In the genomic region with DNA sequence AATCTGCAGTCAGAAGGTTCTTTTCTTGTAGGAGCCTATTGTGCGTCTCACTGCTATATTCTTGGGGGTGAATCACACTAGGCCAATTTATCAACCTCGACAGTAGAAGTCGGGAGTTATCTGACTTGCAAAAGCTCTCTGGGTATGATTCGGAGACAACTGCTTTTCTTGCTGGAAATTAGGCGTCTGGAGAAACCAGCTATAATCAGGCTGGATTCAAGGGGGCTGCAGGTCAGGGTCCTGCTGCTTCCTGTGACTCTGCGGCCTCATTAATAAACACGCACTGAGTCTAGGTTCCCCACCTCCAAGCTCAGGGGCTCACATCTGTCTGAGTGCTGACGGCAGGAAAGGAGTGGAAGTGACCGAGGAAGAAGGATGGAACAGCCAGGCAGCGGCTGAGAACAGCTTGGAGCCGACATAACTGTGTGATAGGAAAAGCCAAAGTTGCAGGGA, we compare ENCODE assay signal across 11 cellular contexts.
DNase-seq lines count a peak whose midpoint lies in the region; ATAC-seq, FAIRE-seq and TF ChIP-seq lines count a peak whose summit lies in the region.
"Had no signal": no experiment of that assay in that cellular context is flagged by ENCODE, and none has a peak within 500 bp of the region (broad histone marks: within the 10 kb centered on the region; RNA-seq: fewer than 3 reads in every experiment).

No MANE protein-coding gene starts in this region.

- intact Hi-C loops in IMR-90 (cut with micrococcal nuclease): no loop called here

- POLR2A ChIA-PET in IMR-90 (lab: Charles Lee; ENCODE audit: unreplicated experiment) (interaction anchor here (0.8 kb wide), 1 partner anchor 76 kb away, joined by 4 read pairs; no protein-coding TSS in a partner anchor), H1 (lab: Charles Lee; ENCODE audit: partially characterized antibody) (no interaction called here)

- H2BK120ac ChIP-seq in IMR-90 (ENCODE audit: low read depth, low read length) (peak overlapping the region; percentile 66), H1 (replicated peaks; ENCODE audit: low read depth, low read length) (no peak overlapping the region)

- H2BK20ac ChIP-seq in IMR-90 (ENCODE audit: low read depth, low read length) (peak overlapping the region; percentile 57), H1 (ENCODE audit: low read length) (no peak overlapping the region)

- H3K14ac ChIP-seq in IMR-90 (replicated peaks; ENCODE audit: low read depth, low read length) (0 out of 2 replicates have a peak overlapping the region, but pooled peaks have one; percentile 14), H1 (ENCODE audit: insufficient read length) (no peak overlapping the region)

- H3K4me3 ChIP-seq in IMR-90 (ENCODE audit: insufficient read depth, low read depth, low read length) (no peak overlapping the region), H1 (ENCODE audit: extremely low read depth in 1 of 4, insufficient read depth in 2 of 4, low read depth in 3 of 4, low read length in 4 of 4) (no peak overlapping the region)
- H3K4me3 ChIP-seq: vagina had no signal

- H3K27ac Mint-ChIP-seq in mesothelial cell of epicardium: peak overlapping the region; percentile 28
- no peak overlapping the region for H3K27ac Mint-ChIP-seq in activated T-cell treated with anti-CD3 and anti-CD28 coated beads, Interleukin-2, amount 50 U/mL, for 72 hours

- H4K8ac ChIP-seq in IMR-90 (ENCODE audit: low read depth in 2 of 2, low read length in 2 of 2) (no peak overlapping the region), H1 (ENCODE audit: extremely low read depth, insufficient read depth, low read length) (no peak overlapping the region)

- H2AK9ac ChIP-seq in IMR-90 (replicated peaks; ENCODE audit: low read depth, low read length, poor library complexity): no peak overlapping the region

- peaks cover 20% of the 10 kb centered on the region for H3K4me1 Mint-ChIP-seq in mesothelial cell of epicardium
- no peaks in the 10 kb centered on the region for H3K4me1 Mint-ChIP-seq in activated T-cell treated with anti-CD3 and anti-CD28 coated beads, Interleukin-2, amount 50 U/mL, for 72 hours (ENCODE audit: low read depth)

- peak; percentile 82 for ATAC-seq in IMR-90 (ENCODE audit: low read depth)
- ATAC-seq in activated T-cell treated with anti-CD3 and anti-CD28 coated beads, Interleukin-2, amount 50 U/mL, for 72 hours (replicated peaks in 1 of 2): no peak
- ATAC-seq in GM21360 (IDR thresholded peaks at IDR 0.05; ENCODE audit: unreplicated experiment): no peak

- BruUV-seq in IMR-90 (replicated peaks; lab: Mats Ljungman, UMichigan): no TSS peak

- no peak overlapping the region for H3K9ac ChIP-seq in IMR-90 (ENCODE audit: low read depth, low read length)
- H3K9ac ChIP-seq in H1 (replicated peaks in 1 of 4; ENCODE audit: extremely low read depth in 1 of 4, low read depth in 3 of 4, low read length in 3 of 4): no peak overlapping the region

- no peak overlapping the region for H2BK5ac ChIP-seq in IMR-90 (ENCODE audit: low read depth, low read length, poor library complexity, severe bottlenecking)
- H2BK5ac ChIP-seq in H1 (ENCODE audit: low read depth, low read length): no peak overlapping the region

- H2BK12ac ChIP-seq in H1 (ENCODE audit: low read depth, low read length): no peak overlapping the region

- H2BK15ac ChIP-seq in IMR-90 (ENCODE audit: low read depth, low read length) (no peak overlapping the region), H1 (ENCODE audit: low read length) (no peak overlapping the region)

- H3K27me3 ChIP-seq in IMR-90 (ENCODE audit: control insufficient read depth, insufficient read depth, low read length) (no peaks in the 10 kb centered on the region), H1 (replicated peaks in 1 of 4; ENCODE audit: control insufficient read depth in 3 of 4, extremely low read depth in 1 of 4, insufficient read depth in 3 of 4, low read length in 3 of 4) (no peaks in the 10 kb centered on the region)
- H3K27me3 ChIP-seq: vagina had no signal

- H2AK5ac ChIP-seq in IMR-90 (ENCODE audit: low read depth, low read length) (no peak overlapping the region), H1 (ENCODE audit: low read depth, low read length) (no peak overlapping the region)

- in situ Hi-C loops in IMR-90 (cut with MboI; ENCODE audit: low sequenced_read_pairs): no loop called here

- no peak overlapping the region for H3K56ac ChIP-seq in IMR-90 (ENCODE audit: extremely low read depth, insufficient read depth, low read length)
- no peak overlapping the region for H3K56ac ChIP-seq in H1 (replicated peaks; ENCODE audit: insufficient read length, low read depth, low read length)

- no peak for TF ChIP-seq CTCF in IMR-90 (conservative IDR thresholded peaks at IDR 0.05; ENCODE audit: low read depth, low read length)
- TF ChIP-seq CTCF in H1 (IDR thresholded peaks at IDR 0.05; ENCODE audit: control extremely low read depth in 1 of 3, insufficient read depth in 1 of 3, low read depth in 1 of 3, low read length in 3 of 3): no peak
- TF ChIP-seq CTCF in mesothelial cell of epicardium (IDR thresholded peaks at IDR 0.05; ENCODE audit: unreplicated experiment): no peak

- H3K27me3 Mint-ChIP-seq in mesothelial cell of epicardium (ENCODE audit: low read depth): peaks cover 3% of the 10 kb centered on the region
- peaks cover 9% of the 10 kb centered on the region for H3K27me3 Mint-ChIP-seq in activated T-cell treated with anti-CD3 and anti-CD28 coated beads, Interleukin-2, amount 50 U/mL, for 72 hours (ENCODE audit: low read depth)

- 0% methylated on average over 2 of the region's 11 CpGs; no CpG with 5 or more reads in 1 of the 2 experiments for WGBS in IMR-90 (ENCODE audit: extremely low coverage in 2 of 2, insufficient read length in 1 of 2), 2 experiments
- WGBS in H1 (ENCODE audit: extremely low coverage in 1 of 2, insufficient coverage in 1 of 2, insufficient read length in 1 of 2, insufficient replicate concordance in 2 of 2, low coverage in 1 of 2, low lambda C conversion rate in 2 of 2, missing lambda C conversion rate in 1 of 2), 2 experiments: 75% methylated on average over 11 of the region's 11 CpGs; no CpG with 5 or more reads in 1 of the 2 experiments

- H4K91ac ChIP-seq in IMR-90 (ENCODE audit: insufficient read depth, low read depth, low read length): 0 out of 2 replicates have a peak overlapping the region, but pooled peaks have one; percentile 43
- no peak overlapping the region for H4K91ac ChIP-seq in H1 (replicated peaks; ENCODE audit: insufficient read length, low read length)

- CTCF ChIA-PET in IMR-90 (lab: Yijun Ruan, JAX): interaction anchor here (1.7 kb wide), 1 partner anchor 18 kb away, joined by 6 read pairs; no protein-coding TSS in a partner anchor
- CTCF ChIA-PET in H1 (lab: Charles Lee; ENCODE audit: partially characterized antibody): interaction anchor here (0.9 to 1.1 kb wide), 2 partner anchors 28 to 104 kb away, joined by 3 read pairs; no protein-coding TSS in a partner anchor

- H4K5ac ChIP-seq in IMR-90 (ENCODE audit: low read depth, low read length): no peak overlapping the region
- no peak overlapping the region for H4K5ac ChIP-seq in H1 (ENCODE audit: insufficient read length, low read depth, low read length)

- peak overlapping the region; percentile 0 for H3K4me3 Mint-ChIP-seq in mesothelial cell of epicardium
- H3K4me3 Mint-ChIP-seq in activated T-cell treated with anti-CD3 and anti-CD28 coated beads, Interleukin-2, amount 50 U/mL, for 72 hours: no peak overlapping the region

- H3K18ac ChIP-seq in IMR-90 (ENCODE audit: low read depth, low read length) (no peak overlapping the region), H1 (ENCODE audit: extremely low read depth, low read length) (no peak overlapping the region)

- H4K20me1 ChIP-seq in IMR-90 (ENCODE audit: insufficient read depth, low read length): no peaks in the 10 kb centered on the region
- H4K20me1 ChIP-seq in H1 (replicated peaks in 1 of 2; ENCODE audit: control insufficient read depth in 1 of 2, insufficient read depth in 2 of 2, low read length in 2 of 2): no peaks in the 10 kb centered on the region

- peaks cover 13% of the 10 kb centered on the region for H3K9me3 Mint-ChIP-seq in mesothelial cell of epicardium
- peaks cover 0 to 1% of the 10 kb centered on the region in 2 donors for H3K9me3 Mint-ChIP-seq in activated T-cell treated with anti-CD3 and anti-CD28 coated beads, Interleukin-2, amount 50 U/mL, for 72 hours

- no peak for TF ChIP-seq RAD21 in IMR-90 (IDR thresholded peaks at IDR 0.05; ENCODE audit: low read length)
- no peak for TF ChIP-seq RAD21 in H1 (IDR thresholded peaks at IDR 0.05 in 1 of 2, conservative IDR thresholded peaks at IDR 0.05 in 1 of 2; ENCODE audit: low read depth in 2 of 2, low read length in 2 of 2)

- FAIRE-seq in H1 (lab: Jason Lieb, UNC): no peak

- TF ChIP-seq POLR2A in IMR-90 (IDR thresholded peaks at IDR 0.05; ENCODE audit: low read depth, low read length) (no peak), H1 (IDR thresholded peaks at IDR 0.05; ENCODE audit: control extremely low read depth in 1 of 2, low read depth in 2 of 2, low read length in 2 of 2) (no peak)

- H3K23ac ChIP-seq in IMR-90 (ENCODE audit: low read depth, low read length): no peak overlapping the region; the same call in 1 of the 2 replicates
- no peak overlapping the region for H3K23ac ChIP-seq in H1 (ENCODE audit: insufficient read length)

- no peaks in the 10 kb centered on the region for H3K9me1 ChIP-seq in IMR-90 (ENCODE audit: insufficient read depth, low read length)

- peak in 1 of 2 experiments; percentile 23; a peak in 1 of 3 replicates for TF ChIP-seq EP300 in H1 (IDR thresholded peaks at IDR 0.05; ENCODE audit: borderline replicate concordance in 1 of 2, low read depth in 2 of 2, low read length in 2 of 2)

- H3K79me2 ChIP-seq in H1 (ENCODE audit: control insufficient read depth in 1 of 2, insufficient read depth in 2 of 2, low read length in 2 of 2): no peaks in the 10 kb centered on the region

- H3K36me3 Mint-ChIP-seq in mesothelial cell of epicardium: no peaks in the 10 kb centered on the region
- H3K36me3 Mint-ChIP-seq in activated T-cell treated with anti-CD3 and anti-CD28 coated beads, Interleukin-2, amount 50 U/mL, for 72 hours (ENCODE audit: insufficient read depth in 2 of 2): no peaks in the 10 kb centered on the region

- H3K4ac ChIP-seq in IMR-90 (ENCODE audit: low read depth, low read length) (peak overlapping the region; percentile 55; the same call in 1 of the 2 replicates), H1 (replicated peaks; ENCODE audit: insufficient read length, low read depth, low read length) (no peak overlapping the region)

- peaks cover 5% of the 10 kb centered on the region for H3K4me1 ChIP-seq in IMR-90 (ENCODE audit: control insufficient read depth, insufficient read depth, low read length)
- H3K4me1 ChIP-seq in H1 (replicated peaks in 1 of 4; ENCODE audit: control insufficient read depth in 3 of 4, insufficient read depth in 4 of 4, low read length in 3 of 4): peaks cover 0 to 3% (median 0%) of the 10 kb centered on the region in 4 experiments; a peak in 2 of 7 replicates
- H3K4me1 ChIP-seq: vagina had no signal

- H3K4me2 ChIP-seq in IMR-90 (ENCODE audit: low read depth, low read length): peak overlapping the region; percentile 80
- no peak overlapping the region for H3K4me2 ChIP-seq in H1 (ENCODE audit: insufficient read depth in 1 of 2, low read depth in 2 of 2, low read length in 2 of 2)

- H3K79me1 ChIP-seq in IMR-90 (ENCODE audit: low read depth in 1 of 2, low read length in 2 of 2) (no peaks in the 10 kb centered on the region), H1 (ENCODE audit: low read depth, low read length) (no peaks in the 10 kb centered on the region)

- no peaks in the 10 kb centered on the region for H3K36me3 ChIP-seq in IMR-90 (ENCODE audit: control insufficient read depth, insufficient read depth, low read length)
- no peaks in the 10 kb centered on the region for H3K36me3 ChIP-seq in H1 (ENCODE audit: control insufficient read depth in 2 of 4, insufficient read depth in 4 of 4, low read length in 3 of 4)
- H3K36me3 ChIP-seq: vagina had no signal

- H3K27ac ChIP-seq in IMR-90 (ENCODE audit: insufficient read depth, low read length) (no peak overlapping the region), H1 (ENCODE audit: low read depth, low read length) (no peak overlapping the region)
- H3K27ac ChIP-seq: vagina had no signal

- dilution Hi-C loops in IMR-90 (cut with HindIII; ENCODE audit: low sequenced_read_pairs, unreplicated experiment): no loop called here

- no peaks in the 10 kb centered on the region; the same call in 1 of the 2 replicates for H3K9me3 ChIP-seq in IMR-90 (ENCODE audit: control insufficient read depth, insufficient read depth, low read length)
- no peaks in the 10 kb centered on the region for H3K9me3 ChIP-seq in H1 (ENCODE audit: insufficient read depth in 2 of 2, low read depth in 1 of 2, low read length in 1 of 2)
- H3K9me3 ChIP-seq: vagina had no signal

- DNase-seq in A172 (ENCODE audit: low spot score): peak; percentile 63
- DNase-seq in IMR-90: peak; percentile 89
- DNase-seq in H1 (ENCODE audit: low read depth in 1 of 2, low spot score in 2 of 2): no peak
- no peak for DNase-seq in mesothelial cell of epicardium (ENCODE audit: low spot score in 2 of 2, unreplicated experiment in 2 of 2)
- DNase-seq in NCI-H2196 treated with DMSO at 0.1 percent for 48 hours (lab: John Stamatoyannopoulos, UW; ENCODE audit: unreplicated experiment): no peak
- DNase-seq in activated T-cell treated with anti-CD3 and anti-CD28 coated beads, Interleukin-2, amount 50 U/mL, for 72 hours: no peak
- DNase-seq in iPS-NIHi11 (ENCODE audit: low spot score): no peak
- DNase-seq: Kasumi-1, NCI-H1694 treated with DMSO at 0.1 percent for 48 hours had no signal

- H2AFZ ChIP-seq in IMR-90 (replicated peaks; ENCODE audit: low read length, poor library complexity) (peak overlapping the region; percentile 76), H1 (ENCODE audit: low read length) (peak overlapping the region; percentile 24; the same call in 1 of the 2 replicates)

- peaks cover 4% of the 10 kb centered on the region; the same call in 1 of the 2 replicates for H3K23me2 ChIP-seq in H1 (ENCODE audit: low read depth, low read length)

Comparison
In these comparisons a context has a peak if more than half of its experiments do, and no peak if none do; other contexts are left out.
1. DNase-seq: peak in A172 (single experiment) and IMR-90 (single experiment); none in H1 (0 of 2), mesothelial cell of epicardium (0 of 2), NCI-H2196 treated with DMSO at 0.1 percent for 48 hours (single experiment), activated T-cell treated with anti-CD3 and anti-CD28 coated beads, Interleukin-2, amount 50 U/mL, for 72 hours (0 of 2) and iPS-NIHi11 (single experiment).